ENCODE assay signal across 2 cellular contexts in the genomic region with DNA sequence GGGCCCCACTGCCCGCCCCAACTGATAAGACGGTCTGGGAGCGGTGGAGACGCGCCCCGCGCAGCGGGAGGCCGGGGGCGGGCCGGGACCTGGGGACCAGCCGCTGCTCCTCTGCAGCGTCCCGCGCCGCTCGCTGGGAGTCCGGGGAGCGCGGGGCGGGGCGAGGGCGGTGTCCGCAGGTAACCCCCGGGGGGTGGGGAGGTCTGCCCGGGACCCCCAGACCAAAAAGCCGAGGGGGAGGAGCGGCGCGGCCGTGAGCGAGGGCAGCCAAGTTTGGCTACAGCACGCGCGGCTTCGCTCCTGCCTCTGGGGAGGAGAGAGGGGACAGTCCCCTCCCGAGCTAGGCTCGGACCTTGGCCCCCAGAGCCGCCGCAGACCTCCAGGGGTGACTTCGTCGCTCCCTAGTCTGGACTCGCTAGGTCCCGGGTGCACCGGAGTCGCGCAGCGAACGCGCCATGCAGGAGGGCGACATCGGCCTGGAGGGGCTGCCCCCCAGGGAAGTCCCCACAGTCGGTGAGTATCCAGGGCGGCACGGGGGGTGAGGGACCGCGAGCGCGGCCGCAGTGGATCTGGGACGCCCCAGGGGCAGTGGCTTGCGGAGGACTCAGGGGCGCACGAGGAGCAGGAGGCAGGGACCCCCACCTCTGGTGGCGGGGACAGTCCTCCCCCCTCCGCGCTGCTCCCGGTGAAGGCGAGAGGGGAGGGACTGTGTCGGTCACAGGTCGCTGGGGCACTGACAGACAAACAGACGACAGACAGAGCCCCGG.
TF ChIP-seq lines count a peak whose summit lies in the region.

No MANE protein-coding gene starts in this region.

TF ChIP-seq in SK-N-SH, 30 proteins besides CTCF, POLR2A, EP300 and RAD21 (continued from another document):
- TF ChIP-seq, protein P1, sequence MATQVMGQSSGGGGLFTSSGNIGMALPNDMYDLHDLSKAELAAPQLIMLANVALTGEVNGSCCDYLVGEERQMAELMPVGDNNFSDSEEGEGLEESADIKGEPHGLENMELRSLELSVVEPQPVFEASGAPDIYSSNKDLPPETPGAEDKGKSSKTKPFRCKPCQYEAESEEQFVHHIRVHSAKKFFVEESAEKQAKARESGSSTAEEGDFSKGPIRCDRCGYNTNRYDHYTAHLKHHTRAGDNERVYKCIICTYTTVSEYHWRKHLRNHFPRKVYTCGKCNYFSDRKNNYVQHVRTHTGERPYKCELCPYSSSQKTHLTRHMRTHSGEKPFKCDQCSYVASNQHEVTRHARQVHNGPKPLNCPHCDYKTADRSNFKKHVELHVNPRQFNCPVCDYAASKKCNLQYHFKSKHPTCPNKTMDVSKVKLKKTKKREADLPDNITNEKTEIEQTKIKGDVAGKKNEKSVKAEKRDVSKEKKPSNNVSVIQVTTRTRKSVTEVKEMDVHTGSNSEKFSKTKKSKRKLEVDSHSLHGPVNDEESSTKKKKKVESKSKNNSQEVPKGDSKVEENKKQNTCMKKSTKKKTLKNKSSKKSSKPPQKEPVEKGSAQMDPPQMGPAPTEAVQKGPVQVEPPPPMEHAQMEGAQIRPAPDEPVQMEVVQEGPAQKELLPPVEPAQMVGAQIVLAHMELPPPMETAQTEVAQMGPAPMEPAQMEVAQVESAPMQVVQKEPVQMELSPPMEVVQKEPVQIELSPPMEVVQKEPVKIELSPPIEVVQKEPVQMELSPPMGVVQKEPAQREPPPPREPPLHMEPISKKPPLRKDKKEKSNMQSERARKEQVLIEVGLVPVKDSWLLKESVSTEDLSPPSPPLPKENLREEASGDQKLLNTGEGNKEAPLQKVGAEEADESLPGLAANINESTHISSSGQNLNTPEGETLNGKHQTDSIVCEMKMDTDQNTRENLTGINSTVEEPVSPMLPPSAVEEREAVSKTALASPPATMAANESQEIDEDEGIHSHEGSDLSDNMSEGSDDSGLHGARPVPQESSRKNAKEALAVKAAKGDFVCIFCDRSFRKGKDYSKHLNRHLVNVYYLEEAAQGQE (IDR thresholded peaks at IDR 0.05; ENCODE audit: low read depth, low read length), result no peak
- no peak for TF ChIP-seq GABPA (IDR thresholded peaks at IDR 0.05; ENCODE audit: low read depth)
- no peak for TF ChIP-seq TEAD4 (IDR thresholded peaks at IDR 0.05; ENCODE audit: borderline replicate concordance, insufficient read depth)
- no peak for TF ChIP-seq MEF2A (IDR thresholded peaks at IDR 0.05; ENCODE audit: borderline replicate concordance, low read depth)
- TF ChIP-seq, protein P2, sequence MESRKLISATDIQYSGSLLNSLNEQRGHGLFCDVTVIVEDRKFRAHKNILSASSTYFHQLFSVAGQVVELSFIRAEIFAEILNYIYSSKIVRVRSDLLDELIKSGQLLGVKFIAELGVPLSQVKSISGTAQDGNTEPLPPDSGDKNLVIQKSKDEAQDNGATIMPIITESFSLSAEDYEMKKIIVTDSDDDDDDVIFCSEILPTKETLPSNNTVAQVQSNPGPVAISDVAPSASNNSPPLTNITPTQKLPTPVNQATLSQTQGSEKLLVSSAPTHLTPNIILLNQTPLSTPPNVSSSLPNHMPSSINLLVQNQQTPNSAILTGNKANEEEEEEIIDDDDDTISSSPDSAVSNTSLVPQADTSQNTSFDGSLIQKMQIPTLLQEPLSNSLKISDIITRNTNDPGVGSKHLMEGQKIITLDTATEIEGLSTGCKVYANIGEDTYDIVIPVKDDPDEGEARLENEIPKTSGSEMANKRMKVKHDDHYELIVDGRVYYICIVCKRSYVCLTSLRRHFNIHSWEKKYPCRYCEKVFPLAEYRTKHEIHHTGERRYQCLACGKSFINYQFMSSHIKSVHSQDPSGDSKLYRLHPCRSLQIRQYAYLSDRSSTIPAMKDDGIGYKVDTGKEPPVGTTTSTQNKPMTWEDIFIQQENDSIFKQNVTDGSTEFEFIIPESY (IDR thresholded peaks at IDR 0.05; ENCODE audit: borderline replicate concordance, low read depth), result no peak
- TF ChIP-seq FOSL2 (IDR thresholded peaks at IDR 0.05; ENCODE audit: borderline replicate concordance, low read depth), result no peak
- no peak for TF ChIP-seq TAF1 (IDR thresholded peaks at IDR 0.05; ENCODE audit: borderline replicate concordance, low read depth, low read length)
- TF ChIP-seq EZH2phosphoT487 (IDR thresholded peaks at IDR 0.05; ENCODE audit: borderline replicate concordance, low read depth), result no peak
- TF ChIP-seq GATA2 (CRISPR knock-in tag; IDR thresholded peaks at IDR 0.05), result no peak
- no peak for TF ChIP-seq NFIC (IDR thresholded peaks at IDR 0.05; ENCODE audit: borderline replicate concordance)
- TF ChIP-seq, protein P3, sequence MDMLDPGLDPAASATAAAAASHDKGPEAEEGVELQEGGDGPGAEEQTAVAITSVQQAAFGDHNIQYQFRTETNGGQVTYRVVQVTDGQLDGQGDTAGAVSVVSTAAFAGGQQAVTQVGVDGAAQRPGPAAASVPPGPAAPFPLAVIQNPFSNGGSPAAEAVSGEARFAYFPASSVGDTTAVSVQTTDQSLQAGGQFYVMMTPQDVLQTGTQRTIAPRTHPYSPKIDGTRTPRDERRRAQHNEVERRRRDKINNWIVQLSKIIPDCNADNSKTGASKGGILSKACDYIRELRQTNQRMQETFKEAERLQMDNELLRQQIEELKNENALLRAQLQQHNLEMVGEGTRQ (IDR thresholded peaks at IDR 0.05; ENCODE audit: borderline replicate concordance, low read depth, low read length), result no peak
- no peak for TF ChIP-seq CHD2 (IDR thresholded peaks at IDR 0.05; ENCODE audit: low read length, partially characterized antibody)

TF ChIP-seq in SK-N-SH treated with all-trans-retinoic acid at 6 μM for 48 hours, 23 proteins besides CTCF, POLR2A, EP300 and RAD21 (continued from another document):
- TF ChIP-seq, protein P4, sequence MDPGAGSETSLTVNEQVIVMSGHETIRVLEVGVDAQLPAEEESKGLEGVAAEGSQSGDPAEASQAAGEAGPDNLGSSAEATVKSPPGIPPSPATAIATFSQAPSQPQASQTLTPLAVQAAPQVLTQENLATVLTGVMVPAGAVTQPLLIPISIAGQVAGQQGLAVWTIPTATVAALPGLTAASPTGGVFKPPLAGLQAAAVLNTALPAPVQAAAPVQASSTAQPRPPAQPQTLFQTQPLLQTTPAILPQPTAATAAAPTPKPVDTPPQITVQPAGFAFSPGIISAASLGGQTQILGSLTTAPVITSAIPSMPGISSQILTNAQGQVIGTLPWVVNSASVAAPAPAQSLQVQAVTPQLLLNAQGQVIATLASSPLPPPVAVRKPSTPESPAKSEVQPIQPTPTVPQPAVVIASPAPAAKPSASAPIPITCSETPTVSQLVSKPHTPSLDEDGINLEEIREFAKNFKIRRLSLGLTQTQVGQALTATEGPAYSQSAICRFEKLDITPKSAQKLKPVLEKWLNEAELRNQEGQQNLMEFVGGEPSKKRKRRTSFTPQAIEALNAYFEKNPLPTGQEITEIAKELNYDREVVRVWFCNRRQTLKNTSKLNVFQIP (CRISPR knock-in tag; IDR thresholded peaks at IDR 0.05; ENCODE audit: borderline replicate concordance, low read depth), result no peak
- TF ChIP-seq ARNTL (CRISPR knock-in tag; IDR thresholded peaks at IDR 0.05; ENCODE audit: borderline replicate concordance, low read depth) (no peak), PPARA (CRISPR knock-in tag; IDR thresholded peaks at IDR 0.05; ENCODE audit: borderline replicate concordance) (no peak)
